Comparison of ENCODE assay signal across 9 cellular contexts in genomic region chr12:3236345-3237153, GRCh38.
DNase-seq lines count a peak whose midpoint lies in the region; ATAC-seq and TF ChIP-seq lines count a peak whose summit lies in the region.
"Had no signal": no experiment of that assay in that cellular context is flagged by ENCODE, and none has a peak within 500 bp of the region (broad histone marks: within the 10 kb centered on the region; RNA-seq: fewer than 3 reads in every experiment).

No MANE protein-coding gene starts in this region.

- H3K27me3 ChIP-seq in hepatocyte, result no peaks in the 10 kb centered on the region
- no peaks in the 10 kb centered on the region for H3K27me3 ChIP-seq in uterus
- H3K27me3 ChIP-seq: Peyer's patch had no signal

- H4K20me1 ChIP-seq in hepatocyte (ENCODE audit: insufficient read depth, poor library complexity, severe bottlenecking), result no peaks in the 10 kb centered on the region

- no peak for TF ChIP-seq POLR2A in uterus (IDR thresholded peaks at IDR 0.05)

- H3K9me3 ChIP-seq in hepatocyte (ENCODE audit: low read depth) (no peaks in the 10 kb centered on the region), uterus (no peaks in the 10 kb centered on the region)
- H3K9me3 ChIP-seq: Peyer's patch had no signal

- intact Hi-C loops in uterus (cut with DNase I; ENCODE audit: low total_unique reads), result no loop called here

- peak overlapping the region; percentile 18 for H3K27ac ChIP-seq in hepatocyte
- H3K27ac ChIP-seq in uterus, result no peak overlapping the region
- H3K27ac ChIP-seq: Peyer's patch had no signal

- H3K79me2 ChIP-seq in hepatocyte, result no peaks in the 10 kb centered on the region

- ATAC-seq in SK-N-SH treated with all-trans-retinoic acid at 6 μM for 48 hours (peak; percentile 93), HG03457 (IDR thresholded peaks at IDR 0.05; ENCODE audit: unreplicated experiment) (no peak), GM19395 (IDR thresholded peaks at IDR 0.05; ENCODE audit: unreplicated experiment) (no peak), HG03108 (IDR thresholded peaks at IDR 0.05; ENCODE audit: unreplicated experiment) (no peak)

- DNase-seq in stimulated activated CD4-positive, alpha-beta T cell treated with anti-CD3 and anti-CD28 coated beads, Interleukin-4, amount 100 ng/mL, for 24 hours, result peak; percentile 6
- no peak for DNase-seq in stimulated activated CD4-positive, alpha-beta T cell treated with anti-CD3 and anti-CD28 coated beads, Interleukin-4, amount 100 ng/mL, for 4 hours
- peak; percentile 86 for DNase-seq in hepatocyte (ENCODE audit: low spot score)
- peak; percentile 51 to 57 for DNase-seq in uterus

- TF ChIP-seq CTCF in hepatocyte (IDR thresholded peaks at IDR 0.05; ENCODE audit: poor library complexity) (no peak), uterus (IDR thresholded peaks at IDR 0.05) (no peak)

- WGBS in hepatocyte (ENCODE audit: low lambda C conversion rate, missing lambda C conversion rate), result 54% methylated on average over 15 of the region's 15 CpGs

- H3K36me3 ChIP-seq in hepatocyte (replicated peaks; ENCODE audit: insufficient read depth, low read depth) (no peaks in the 10 kb centered on the region), uterus (no peaks in the 10 kb centered on the region)
- H3K36me3 ChIP-seq: Peyer's patch had no signal

- H3K4me1 ChIP-seq in hepatocyte (ENCODE audit: insufficient read depth) (peaks cover 18% of the 10 kb centered on the region), uterus (peaks cover 0 to 7% of the 10 kb centered on the region in 2 donors)
- H3K4me1 ChIP-seq: Peyer's patch had no signal

- H3K4me3 ChIP-seq in hepatocyte, result no peak overlapping the region
- H3K4me3 ChIP-seq in uterus, result no peak overlapping the region
- H3K4me3 ChIP-seq: Peyer's patch had no signal

- H3K9me2 ChIP-seq in hepatocyte (replicated peaks; ENCODE audit: insufficient read depth), result no peaks in the 10 kb centered on the region

- no peak overlapping the region for H2AFZ ChIP-seq in hepatocyte

- peak overlapping the region; percentile 55 for H3K4me2 ChIP-seq in hepatocyte

TF ChIP-seq in SK-N-SH treated with all-trans-retinoic acid at 6 μM for 48 hours, 23 proteins besides CTCF, POLR2A, EP300 and RAD21:
- no peak for TF ChIP-seq ZNF70 (CRISPR knock-in tag; IDR thresholded peaks at IDR 0.05)
- no peak for TF ChIP-seq CSRNP3 (CRISPR knock-in tag; IDR thresholded peaks at IDR 0.05)

Comparison
In these comparisons a context has a peak if more than half of its experiments do, and no peak if none do; other contexts are left out.
1. DNase-seq: peak in stimulated activated CD4-positive, alpha-beta T cell treated with anti-CD3 and anti-CD28 coated beads, Interleukin-4, amount 100 ng/mL, for 24 hours (single experiment), hepatocyte (single experiment) and uterus (2 of 2); none in stimulated activated CD4-positive, alpha-beta T cell treated with anti-CD3 and anti-CD28 coated beads, Interleukin-4, amount 100 ng/mL, for 4 hours (0 of 2).